In the genomic region with DNA sequence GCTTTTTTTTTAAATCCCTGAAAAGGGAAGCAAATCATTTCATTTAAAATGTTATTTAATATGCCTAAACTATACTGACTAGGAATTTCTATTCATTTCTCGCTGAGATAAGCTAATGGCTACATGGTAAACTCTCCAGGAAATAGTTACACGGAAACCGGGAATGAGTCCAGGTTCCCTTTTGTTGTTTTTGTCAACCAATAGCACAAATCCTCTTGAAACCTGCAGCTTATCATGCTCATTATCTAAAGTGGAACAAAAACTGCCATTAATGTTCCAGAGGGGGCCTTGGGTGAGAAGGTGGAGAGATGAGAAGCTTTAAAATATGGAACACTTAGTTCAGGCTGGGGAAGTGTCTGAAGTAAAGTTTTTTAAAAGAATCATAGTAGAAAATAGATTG, we compare ENCODE assay signal across 16 cellular contexts.
DNase-seq lines count a peak whose midpoint lies in the region; FAIRE-seq and TF ChIP-seq lines count a peak whose summit lies in the region.
"Had no signal": no experiment of that assay in that cellular context is flagged by ENCODE, and none has a peak within 500 bp of the region (broad histone marks: within the 10 kb centered on the region; RNA-seq: fewer than 3 reads in every experiment).

No MANE protein-coding gene starts in this region.

- H3K79me2 ChIP-seq in astrocyte (ENCODE audit: insufficient read depth, low read length), result no peaks in the 10 kb centered on the region

- DNase-seq in HEK293T (ENCODE audit: extremely low spot score) (peak; percentile 22), NCI-H2029 (lab: John Stamatoyannopoulos, UW) (peak; percentile 91), astrocyte (ENCODE audit: low read depth) (peak; percentile 47), neuronal stem cell (ENCODE audit: low spot score) (peak; percentile 40), hypothalamus (lab: John Stamatoyannopoulos, UW) (no peak), transverse colon (no peak), GM10266 (ENCODE audit: extremely low spot score) (no peak)
- DNase-seq: activated CD4-positive, CD25-positive, alpha-beta regulatory T cell; activated gamma-delta T cell treated with Interleukin-2 at 50 U/mL for 16 hours; endodermal cell; Kasumi-1; mucosa of descending colon; spleen; T-cell had no signal

- POLR2A ChIA-PET in HEK293T (lab: Yijun Ruan, JAX), result no interaction called here

- H3K4me1 ChIP-seq in astrocyte (ENCODE audit: insufficient read depth, low read length) (no peaks in the 10 kb centered on the region), neuronal stem cell (ENCODE audit: control insufficient read depth in 2 of 2, insufficient read depth in 1 of 2, low read depth in 1 of 2, low read length in 2 of 2) (peaks cover 0 to 7% of the 10 kb centered on the region in 2 donors), transverse colon (no peaks in the 10 kb centered on the region)
- H3K4me1 ChIP-seq: BLaER1, spleen had no signal

- no peak overlapping the region for H3K27ac Mint-ChIP-seq in astrocyte (ENCODE audit: unreplicated experiment)
- H3K27ac Mint-ChIP-seq: endodermal cell, T-cell had no signal

- H3K14ac ChIP-seq in neuronal stem cell (ENCODE audit: low read length), result no peak overlapping the region

- no peak overlapping the region for H4K91ac ChIP-seq in neuronal stem cell (ENCODE audit: low read depth, low read length, poor library complexity)

- H2AFZ ChIP-seq in astrocyte (ENCODE audit: low read depth, low read length) (no peak overlapping the region), neuronal stem cell (ENCODE audit: low read length) (no peak overlapping the region)

- in situ Hi-C loops in transverse colon (cut with MboI; ENCODE audit: low pct_ligation_motif_present in 1 of 4, low pct_unique_long_range_greater_than_20kb in 1 of 4, low sequenced_read_pairs in 3 of 4), result no loop called here

- H3K9me3 Mint-ChIP-seq in astrocyte (ENCODE audit: unreplicated experiment), result peaks cover 2% of the 10 kb centered on the region

- WGBS in neuronal stem cell (ENCODE audit: extremely low coverage in 2 of 2, insufficient read length in 2 of 2, insufficient replicate concordance in 1 of 2), 2 donors, result no CpG with 5 or more reads among the region's 3 CpGs
- 43 to 65% methylated on average over 3 of the region's 3 CpGs for WGBS in transverse colon (ENCODE audit: low coverage in 1 of 2), 2 donors

- no peak for TF ChIP-seq POLR2A in transverse colon (IDR thresholded peaks at IDR 0.05)

- no peak overlapping the region for H3K4ac ChIP-seq in neuronal stem cell (ENCODE audit: low read length)

- H3K9ac ChIP-seq in astrocyte (ENCODE audit: low read length) (no peak overlapping the region), neuronal stem cell (ENCODE audit: low read depth, low read length, poor library complexity) (no peak overlapping the region)
- H3K9ac ChIP-seq: BLaER1 had no signal

- H3K36me3 ChIP-seq in astrocyte (ENCODE audit: insufficient read depth, low read length) (no peaks in the 10 kb centered on the region), neuronal stem cell (replicated peaks in 1 of 2; ENCODE audit: control insufficient read depth in 2 of 2, insufficient read depth in 2 of 2, low read length in 2 of 2) (no peaks in the 10 kb centered on the region), transverse colon (no peaks in the 10 kb centered on the region)
- H3K36me3 ChIP-seq: ascending aorta, BLaER1, spleen had no signal

- no peak overlapping the region for H2AK5ac ChIP-seq in neuronal stem cell (ENCODE audit: low read depth, low read length)

- no peak overlapping the region for H3K4me3 Mint-ChIP-seq in astrocyte (ENCODE audit: unreplicated experiment)
- H3K4me3 Mint-ChIP-seq: endodermal cell, T-cell had no signal

- TF ChIP-seq CTCF in astrocyte (IDR thresholded peaks at IDR 0.05; ENCODE audit: insufficient read depth, low read depth, low read length) (no peak), transverse colon (IDR thresholded peaks at IDR 0.05) (no peak), GM10266 (IDR thresholded peaks at IDR 0.05; ENCODE audit: control insufficient read depth, insufficient read depth, low read depth, missing control alignments) (no peak)

- H3K36me3 Mint-ChIP-seq in astrocyte (ENCODE audit: low read depth, unreplicated experiment), result no peaks in the 10 kb centered on the region
- H3K36me3 Mint-ChIP-seq: T-cell had no signal

- H3K4me2 ChIP-seq in astrocyte (ENCODE audit: low read length) (no peak overlapping the region), neuronal stem cell (ENCODE audit: insufficient read depth, low read length, poor library complexity, severe bottlenecking) (no peak overlapping the region)
- H3K4me2 ChIP-seq: BLaER1 had no signal

- H2BK5ac ChIP-seq in neuronal stem cell (ENCODE audit: low read length), result no peak overlapping the region

- CTCF ChIA-PET in HEK293T (lab: Yijun Ruan, JAX), result no interaction called here

- no peak overlapping the region for H3K18ac ChIP-seq in neuronal stem cell (ENCODE audit: low read length)

- no peak overlapping the region for H2BK12ac ChIP-seq in neuronal stem cell (ENCODE audit: low read length)

- no peaks in the 10 kb centered on the region for H4K20me1 ChIP-seq in astrocyte (ENCODE audit: insufficient read depth, low read length)
- H4K20me1 ChIP-seq: BLaER1 had no signal

- H3K27me3 ChIP-seq in astrocyte (ENCODE audit: insufficient read depth, low read length), result no peaks in the 10 kb centered on the region
- no peaks in the 10 kb centered on the region for H3K27me3 ChIP-seq in neuronal stem cell (ENCODE audit: control insufficient read depth in 3 of 3, insufficient read depth in 3 of 3, low read depth in 1 of 3, low read length in 3 of 3)
- H3K27me3 ChIP-seq in transverse colon, result no peaks in the 10 kb centered on the region
- H3K27me3 ChIP-seq: ascending aorta, BLaER1, spleen had no signal

- H3K27me3 Mint-ChIP-seq in astrocyte (ENCODE audit: low read depth, unreplicated experiment), result no peaks in the 10 kb centered on the region
- H3K27me3 Mint-ChIP-seq: T-cell had no signal

- no peaks in the 10 kb centered on the region for H3K9me3 ChIP-seq in astrocyte (ENCODE audit: insufficient read depth, low read depth, low read length)
- peaks cover 0 to 6% of the 10 kb centered on the region in 2 donors for H3K9me3 ChIP-seq in neuronal stem cell (replicated peaks in 1 of 2; ENCODE audit: control insufficient read depth in 2 of 2, insufficient read depth in 1 of 2, low read depth in 1 of 2, low read length in 2 of 2)
- H3K9me3 ChIP-seq in transverse colon, result no peaks in the 10 kb centered on the region
- H3K9me3 ChIP-seq: BLaER1, mucosa of descending colon had no signal

- intact Hi-C loops in transverse colon (cut with DNase I; ENCODE audit: low total_unique reads), result no loop called here

- TF ChIP-seq EP300 in transverse colon (IDR thresholded peaks at IDR 0.05; ENCODE audit: low read depth), result no peak

- no peaks in the 10 kb centered on the region for H3K79me1 ChIP-seq in neuronal stem cell (ENCODE audit: low read depth, low read length)

- H3K27ac ChIP-seq in astrocyte (ENCODE audit: low read depth, low read length) (no peak overlapping the region), neuronal stem cell (replicated peaks; ENCODE audit: low read length) (peak overlapping the region; percentile 59), transverse colon (no peak overlapping the region)
- H3K27ac ChIP-seq: ascending aorta, BLaER1, spleen had no signal

- H2BK15ac ChIP-seq in neuronal stem cell (ENCODE audit: low read length), result no peak overlapping the region

- H3K23ac ChIP-seq in neuronal stem cell (ENCODE audit: low read depth, low read length, poor library complexity), result no peak overlapping the region

- no peak overlapping the region for H3K4me3 ChIP-seq in astrocyte (ENCODE audit: insufficient read depth, low read depth, low read length)
- no peak overlapping the region for H3K4me3 ChIP-seq in neuronal stem cell (ENCODE audit: low read length in 2 of 2)
- no peak overlapping the region for H3K4me3 ChIP-seq in transverse colon
- H3K4me3 ChIP-seq: ascending aorta, BLaER1, mucosa of descending colon, spleen had no signal

- no peak for FAIRE-seq in astrocyte (lab: Jason Lieb, UNC)

- no peaks in the 10 kb centered on the region for H3K4me1 Mint-ChIP-seq in astrocyte (ENCODE audit: low read depth, unreplicated experiment)
- H3K4me1 Mint-ChIP-seq: T-cell had no signal

- H2BK120ac ChIP-seq in neuronal stem cell (ENCODE audit: low read depth, low read length), result no peak overlapping the region

- no peak overlapping the region for H4K8ac ChIP-seq in neuronal stem cell (ENCODE audit: low read depth, low read length)

TF ChIP-seq in HEK293T, 16 proteins besides CTCF, POLR2A, EP300 and RAD21:
- TF ChIP-seq FOXM1 (IDR thresholded peaks at IDR 0.05; ENCODE audit: borderline replicate concordance), result no peak
- TF ChIP-seq, protein P1, sequence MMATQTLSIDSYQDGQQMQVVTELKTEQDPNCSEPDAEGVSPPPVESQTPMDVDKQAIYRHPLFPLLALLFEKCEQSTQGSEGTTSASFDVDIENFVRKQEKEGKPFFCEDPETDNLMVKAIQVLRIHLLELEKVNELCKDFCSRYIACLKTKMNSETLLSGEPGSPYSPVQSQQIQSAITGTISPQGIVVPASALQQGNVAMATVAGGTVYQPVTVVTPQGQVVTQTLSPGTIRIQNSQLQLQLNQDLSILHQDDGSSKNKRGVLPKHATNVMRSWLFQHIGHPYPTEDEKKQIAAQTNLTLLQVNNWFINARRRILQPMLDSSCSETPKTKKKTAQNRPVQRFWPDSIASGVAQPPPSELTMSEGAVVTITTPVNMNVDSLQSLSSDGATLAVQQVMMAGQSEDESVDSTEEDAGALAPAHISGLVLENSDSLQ (IDR thresholded peaks at IDR 0.05), result no peak
- TF ChIP-seq ARNT (IDR thresholded peaks at IDR 0.05), result no peak
- no peak for TF ChIP-seq SUZ12 (IDR thresholded peaks at IDR 0.05)
- no peak for TF ChIP-seq SP1 (IDR thresholded peaks at IDR 0.05)
- no peak for TF ChIP-seq BHLHE40 (IDR thresholded peaks at IDR 0.05; ENCODE audit: borderline replicate concordance)
- TF ChIP-seq TARDBP (IDR thresholded peaks at IDR 0.05), result no peak
- TF ChIP-seq ZNF384 (IDR thresholded peaks at IDR 0.05), result no peak
- no peak for TF ChIP-seq CTBP1 (IDR thresholded peaks at IDR 0.05; ENCODE audit: borderline replicate concordance)
- no peak for TF ChIP-seq ELF4 (IDR thresholded peaks at IDR 0.05)
TF ChIP-seq in HEK293T: peak in this region for 0.

Comparison
In these comparisons a context has a peak if more than half of its experiments do, and no peak if none do; other contexts are left out.
1. DNase-seq: peak in HEK293T (single experiment), NCI-H2029 (single experiment), astrocyte (single experiment) and neuronal stem cell (single experiment); none in hypothalamus (0 of 51), transverse colon (single experiment) and GM10266 (single experiment).